In genomic region chr15:58269455-58270414, GRCh38 we compare ENCODE assay signal across 8 cellular contexts.
DNase-seq lines count a peak whose midpoint lies in the region; ATAC-seq and TF ChIP-seq lines count a peak whose summit lies in the region.

No MANE protein-coding gene starts in this region.

- H3K27me3 Mint-ChIP-seq in MCF 10A (ENCODE audit: insufficient read depth, unreplicated experiment) (no peaks in the 10 kb centered on the region), immature natural killer cell (ENCODE audit: low read depth in 3 of 3) (peaks cover 0 to 2% (median 0%) of the 10 kb centered on the region in 3 donors)

- TF ChIP-seq CTCF in MCF 10A (IDR thresholded peaks at IDR 0.05; ENCODE audit: unreplicated experiment): peak; percentile 56

- H3K4me1 Mint-ChIP-seq in MCF 10A (ENCODE audit: insufficient read depth, unreplicated experiment): peaks cover 11% of the 10 kb centered on the region
- peaks cover 13 to 14% of the 10 kb centered on the region in 2 donors for H3K4me1 Mint-ChIP-seq in immature natural killer cell

- DNase-seq in NCI-H1417 (lab: John Stamatoyannopoulos, UW) (peak; percentile 34 to 77 (median 46)), NCI-H1417 treated with DMSO at 0.1 percent for 48 hours (lab: John Stamatoyannopoulos, UW) (no peak), KBM-7 (peak; percentile 78), RKO (ENCODE audit: low spot score) (peak; percentile 45), MCF 10A (ENCODE audit: unreplicated experiment) (peak; percentile 61), immature natural killer cell (peak; percentile 52 to 67 (median 58))
- peak; percentile 30 for DNase-seq in stimulated activated CD8-positive, alpha-beta memory T cell treated with anti-CD3 and anti-CD28 coated beads, Interleukin-4, amount 100 ng/mL, for 48 hours

- POLR2A ChIA-PET in MCF 10A (lab: Yijun Ruan, JAX): interaction anchor here (0.6 to 1.4 kb wide), 3 partner anchors 9 to 480 kb away, joined by 3 to 6 read pairs (median 3); partner anchors contain the start of gene ADAM10

- H3K27ac Mint-ChIP-seq in MCF 10A (ENCODE audit: low read depth, unreplicated experiment) (peak overlapping the region; percentile 23), immature natural killer cell (peak overlapping the region in 4 of 6 donors; percentile 26 to 90 (median 47))

- H3K9me3 Mint-ChIP-seq in MCF 10A (ENCODE audit: unreplicated experiment) (peaks cover 8% of the 10 kb centered on the region), immature natural killer cell (peaks cover 0 to 2% (median 0%) of the 10 kb centered on the region in 6 donors)

- intact Hi-C loops in MCF 10A (cut with micrococcal nuclease): loop anchor here (1.0 kb wide), 1 partner anchor 481 kb away; no protein-coding TSS in a partner anchor

- H3K36me3 Mint-ChIP-seq in MCF 10A (ENCODE audit: insufficient read depth, unreplicated experiment): peaks cover 6% of the 10 kb centered on the region
- H3K36me3 Mint-ChIP-seq in immature natural killer cell: peaks cover 0 to 5% (median 0%) of the 10 kb centered on the region in 3 donors

- no TSS peak for BruUV-seq in MCF 10A (replicated peaks; lab: Mats Ljungman, UMichigan)

- ATAC-seq in HG03432 (IDR thresholded peaks at IDR 0.05; ENCODE audit: unreplicated experiment): no peak

- H3K4me3 Mint-ChIP-seq in MCF 10A (ENCODE audit: unreplicated experiment) (no peak overlapping the region), immature natural killer cell (peak overlapping the region in 2 of 5 donors; percentile 64 to 70)

- in situ Hi-C loops in KBM-7 (cut with MboI; ENCODE audit: low pct_unique_long_range_greater_than_20kb, low sequenced_read_pairs): no loop called here

- CTCF ChIA-PET in MCF 10A (lab: Yijun Ruan, JAX): interaction anchor here (0.6 to 1.7 kb wide), 26 partner anchors 8 to 881 kb away, joined by 3 to 10 read pairs (median 3); no protein-coding TSS in a partner anchor
